ENCODE assay signal across 28 cellular contexts in the genomic region with DNA sequence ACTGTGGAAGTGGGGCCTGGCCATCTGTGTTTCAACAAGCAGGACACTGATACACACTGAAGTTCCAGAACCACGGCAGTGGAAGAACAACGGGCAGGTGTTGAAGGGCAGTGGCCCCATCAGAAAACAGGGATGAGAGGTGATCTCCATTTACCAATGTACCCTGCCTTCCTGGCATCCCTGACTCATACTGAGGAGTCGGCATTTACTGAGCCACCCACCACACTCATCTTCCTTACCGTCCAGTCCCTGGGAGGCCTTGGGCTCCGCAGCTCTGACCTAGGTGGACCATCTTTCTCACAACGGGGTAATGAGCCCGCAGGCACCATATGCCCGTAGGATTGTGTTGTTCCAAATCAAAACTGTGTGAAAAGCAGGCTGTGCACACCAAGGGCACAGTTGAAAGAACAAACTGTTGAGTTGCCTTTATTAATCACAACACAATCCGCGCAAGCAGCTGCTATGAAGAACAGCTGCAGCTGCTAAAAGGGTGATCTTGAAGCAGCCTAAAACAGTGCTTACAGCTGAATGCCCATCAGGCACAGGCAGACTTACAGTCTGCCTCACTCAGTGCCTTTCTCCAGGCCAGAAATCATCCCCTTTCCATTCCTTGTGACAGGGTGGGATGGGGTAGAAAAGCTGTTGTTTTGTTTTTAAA. TPM values are rescaled to one million over a fixed set of nuclear protein-coding genes. Genes with fewer than 3 reads are reported as not detected.
DNase-seq lines count a peak whose midpoint lies in the region; ATAC-seq and TF ChIP-seq lines count a peak whose summit lies in the region.
"Had no signal": no experiment of that assay in that cellular context is flagged by ENCODE, and none has a peak within 500 bp of the region (broad histone marks: within the 10 kb centered on the region; RNA-seq: fewer than 3 reads in every experiment).

No MANE protein-coding gene starts in this region.

- peak overlapping the region; percentile 40 for H3K4me3 Mint-ChIP-seq in glutamatergic neuron (ENCODE audit: unreplicated experiment)
- H3K4me3 Mint-ChIP-seq: activated T-cell treated with anti-CD3 and anti-CD28 coated beads, Interleukin-2, amount 50 U/mL, for 24 hours had no signal

- no peak for ATAC-seq in GM19463 (IDR thresholded peaks at IDR 0.05; ENCODE audit: unreplicated experiment)
- ATAC-seq: A549, esophagus mucosa, gastroesophageal sphincter, K562, upper lobe of right lung had no signal

- TF ChIP-seq CTCF in glutamatergic neuron (IDR thresholded peaks at IDR 0.05; ENCODE audit: partially characterized antibody, unreplicated experiment) (no peak), GM20000 (IDR thresholded peaks at IDR 0.05; ENCODE audit: extremely low read depth, missing control alignments) (no peak)

- H3K4me3 ChIP-seq in skeletal muscle tissue (ENCODE audit: low read length in 3 of 3) = peak overlapping the region; percentile 3 to 41 (median 23)
- H3K4me3 ChIP-seq: A549, colonic mucosa, gastroesophageal sphincter, K562, prostate gland, SK-N-MC, skin epidermis, upper lobe of right lung had no signal

- H3K27ac ChIP-seq in skeletal muscle tissue (ENCODE audit: low read depth, low read length) = no peak overlapping the region
- H3K27ac ChIP-seq: A549, colonic mucosa, gastroesophageal sphincter, prostate gland, RWPE1, SK-N-MC, skin epidermis, upper lobe of right lung had no signal

- no peaks in the 10 kb centered on the region for H3K36me3 ChIP-seq in skeletal muscle tissue (ENCODE audit: control insufficient read depth in 3 of 3, insufficient read depth in 3 of 3, low read length in 3 of 3)
- H3K36me3 ChIP-seq: BE2C, colonic mucosa, gastroesophageal sphincter, prostate gland, upper lobe of right lung had no signal

- peaks cover 3% of the 10 kb centered on the region for H3K27me3 Mint-ChIP-seq in glutamatergic neuron (ENCODE audit: unreplicated experiment)
- H3K27me3 Mint-ChIP-seq: activated T-cell treated with anti-CD3 and anti-CD28 coated beads, Interleukin-2, amount 50 U/mL, for 24 hours had no signal

- no peaks in the 10 kb centered on the region for H3K27me3 ChIP-seq in skeletal muscle tissue (ENCODE audit: control insufficient read depth in 3 of 3, insufficient read depth in 3 of 3, low read length in 3 of 3)
- H3K27me3 ChIP-seq: BE2C, colonic mucosa, gastroesophageal sphincter, upper lobe of right lung had no signal

- H3K9me3 Mint-ChIP-seq in glutamatergic neuron (ENCODE audit: unreplicated experiment) = peaks cover 8% of the 10 kb centered on the region
- H3K9me3 Mint-ChIP-seq: activated T-cell treated with anti-CD3 and anti-CD28 coated beads, Interleukin-2, amount 50 U/mL, for 24 hours had no signal

- H3K36me3 Mint-ChIP-seq in glutamatergic neuron (ENCODE audit: unreplicated experiment) = no peaks in the 10 kb centered on the region

- peaks cover 18% of the 10 kb centered on the region for H3K4me1 Mint-ChIP-seq in glutamatergic neuron (ENCODE audit: low read depth, unreplicated experiment)

- DNase-seq in NCI-H345 (lab: John Stamatoyannopoulos, UW) = peak; percentile 4
- DNase-seq in NCI-H345 treated with DMSO at 0.1 percent for 48 hours (lab: John Stamatoyannopoulos, UW; ENCODE audit: unreplicated experiment) = no peak
- DNase-seq in NCI-H524 treated with DMSO at 0.1 percent for 48 hours (lab: John Stamatoyannopoulos, UW) = peak; percentile 57
- DNase-seq in glutamatergic neuron = no peak
- no peak for DNase-seq in glomerular visceral epithelial cell (ENCODE audit: extremely low spot score)
- no peak for DNase-seq in GM20000 (ENCODE audit: low spot score)
- DNase-seq: activated CD4-positive, alpha-beta T cell treated with anti-CD3 and anti-CD28 coated beads for 4 hours; activated T-cell treated with anti-CD3 and anti-CD28 coated beads, Interleukin-2, amount 50 U/mL, for 24 hours; BE2C; colonic mucosa; DMS79 treated with DMSO at 0.1 percent for 48 hours; effector memory CD4-positive, alpha-beta T cell; GOT3; islet precursor cell; NCI-H187; NCI-H510A; T-helper 2 cell; upper lobe of right lung had no signal

- H3K9me3 ChIP-seq in skeletal muscle tissue (ENCODE audit: control insufficient read depth in 3 of 3, low read length in 3 of 3) = no peaks in the 10 kb centered on the region
- H3K9me3 ChIP-seq: BE2C, colonic mucosa, gastroesophageal sphincter, prostate gland, upper lobe of right lung had no signal

- H3K9ac ChIP-seq in skeletal muscle tissue (ENCODE audit: low read depth in 1 of 3, low read length in 3 of 3) = no peak overlapping the region

- peaks cover 0 to 9% (median 9%) of the 10 kb centered on the region in 3 donors for H3K4me1 ChIP-seq in skeletal muscle tissue (ENCODE audit: control insufficient read depth in 3 of 3, insufficient read depth in 3 of 3, low read length in 3 of 3)
- H3K4me1 ChIP-seq: BE2C, colonic mucosa, prostate gland, upper lobe of right lung had no signal

- peak overlapping the region; percentile 60 for H3K27ac Mint-ChIP-seq in glutamatergic neuron (ENCODE audit: unreplicated experiment)
- H3K27ac Mint-ChIP-seq: activated T-cell treated with anti-CD3 and anti-CD28 coated beads, Interleukin-2, amount 50 U/mL, for 24 hours had no signal

RNA-seq across cellular contexts. Expression of a gene that starts 12.9 kb away (rescaled TPM):
- total RNA-seq in glutamatergic neuron (ENCODE audit: unreplicated experiment) (42.5 TPM), skeletal muscle tissue (24.0 TPM)
- total RNA-seq: K562 had no signal

Comparison
In these comparisons a context has a peak if more than half of its experiments do, and no peak if none do; other contexts are left out.
1. DNase-seq: peak in NCI-H345 (single experiment) and NCI-H524 treated with DMSO at 0.1 percent for 48 hours (single experiment); none in NCI-H345 treated with DMSO at 0.1 percent for 48 hours (single experiment), glutamatergic neuron (single experiment), glomerular visceral epithelial cell (single experiment) and GM20000 (single experiment).